22 cellular contexts compared by ENCODE assay signal in genomic region chr10:18094793-18095192, GRCh38. TPM values are rescaled to one million over a fixed set of nuclear protein-coding genes. Genes with fewer than 3 reads are reported as not detected.
"Had no signal": no experiment of that assay in that cellular context is flagged by ENCODE, and none has a peak within 500 bp of the region (broad histone marks: within the 10 kb centered on the region; RNA-seq: fewer than 3 reads in every experiment).

No MANE protein-coding gene starts in this region.

- H3K27me3 ChIP-seq: esophagus squamous epithelium, gastroesophageal sphincter, right lobe of liver, stomach, transverse colon had no signal

- H3K27ac Mint-ChIP-seq: dendritic cell treated with granulocyte-macrophage colony-stimulating factor and Interleukin-4, amounts not matched to agents 40 ng/mL and 50 ng/mL, for 4 days; effector memory CD8-positive, alpha-beta T cell; naive thymus-derived CD8-positive, alpha-beta T cell; stimulated activated memory B cell treated with anti-CD40 and anti-IgM and Interleukin-4, amounts not matched to agents 10 μg/mL and 1 μg/mL and 100 μg/mL, for 72 hours had no signal

- H3K9me3 Mint-ChIP-seq: dendritic cell treated with granulocyte-macrophage colony-stimulating factor and Interleukin-4, amounts not matched to agents 40 ng/mL and 50 ng/mL, for 4 days; stimulated activated memory B cell treated with anti-CD40 and anti-IgM and Interleukin-4, amounts not matched to agents 10 μg/mL and 1 μg/mL and 100 μg/mL, for 72 hours had no signal

- H3K36me3 Mint-ChIP-seq: naive thymus-derived CD8-positive, alpha-beta T cell; stimulated activated memory B cell treated with anti-CD40 and anti-IgM and Interleukin-4, amounts not matched to agents 10 μg/mL and 1 μg/mL and 100 μg/mL, for 72 hours had no signal

- DNase-seq: effector memory CD8-positive, alpha-beta T cell; esophagus squamous epithelium; foreskin fibroblast; glutamatergic neuron; islet precursor cell; mammary epithelial cell; mucosa of descending colon; naive thymus-derived CD8-positive, alpha-beta T cell; psoas muscle; retina; right lobe of liver; stimulated activated CD4-positive, alpha-beta T cell treated with anti-CD3 and anti-CD28 coated beads, Interleukin-4, amount 100 ng/mL, for 24 hours; stomach; substantia nigra; transverse colon had no signal

- H3K9me3 ChIP-seq: esophagus squamous epithelium, gastroesophageal sphincter, mucosa of descending colon, neutrophil, psoas muscle, right lobe of liver, stomach, thoracic aorta, transverse colon had no signal

- H3K4me3 Mint-ChIP-seq: dendritic cell treated with granulocyte-macrophage colony-stimulating factor and Interleukin-4, amounts not matched to agents 40 ng/mL and 50 ng/mL, for 4 days; effector memory CD8-positive, alpha-beta T cell; naive thymus-derived CD8-positive, alpha-beta T cell; stimulated activated memory B cell treated with anti-CD40 and anti-IgM and Interleukin-4, amounts not matched to agents 10 μg/mL and 1 μg/mL and 100 μg/mL, for 72 hours had no signal

- ATAC-seq: effector memory CD8-positive, alpha-beta T cell; gastroesophageal sphincter; left lobe of liver; mucosa of descending colon; naive thymus-derived CD8-positive, alpha-beta T cell; psoas muscle; right lobe of liver; stimulated activated memory B cell treated with anti-CD40 and anti-IgM and Interleukin-4, amounts not matched to agents 10 μg/mL and 1 μg/mL and 100 μg/mL, for 72 hours had no signal

- H3K4me3 ChIP-seq: esophagus squamous epithelium, gastroesophageal sphincter, mucosa of descending colon, psoas muscle, right lobe of liver, stomach, thoracic aorta, transverse colon had no signal

- H3K4me1 ChIP-seq: esophagus squamous epithelium, gastroesophageal sphincter, psoas muscle, right lobe of liver, stomach, transverse colon had no signal

- H3K27ac ChIP-seq: esophagus squamous epithelium, gastroesophageal sphincter, neutrophil, psoas muscle, right lobe of liver, stomach, thoracic aorta, transverse colon had no signal

- H3K4me1 Mint-ChIP-seq: naive thymus-derived CD8-positive, alpha-beta T cell; stimulated activated memory B cell treated with anti-CD40 and anti-IgM and Interleukin-4, amounts not matched to agents 10 μg/mL and 1 μg/mL and 100 μg/mL, for 72 hours had no signal

- H3K27me3 Mint-ChIP-seq: dendritic cell treated with granulocyte-macrophage colony-stimulating factor and Interleukin-4, amounts not matched to agents 40 ng/mL and 50 ng/mL, for 4 days; effector memory CD8-positive, alpha-beta T cell; stimulated activated memory B cell treated with anti-CD40 and anti-IgM and Interleukin-4, amounts not matched to agents 10 μg/mL and 1 μg/mL and 100 μg/mL, for 72 hours had no signal

- H3K36me3 ChIP-seq: esophagus squamous epithelium, gastroesophageal sphincter, neutrophil, right lobe of liver, stomach, thoracic aorta, transverse colon had no signal

RNA-seq across cellular contexts. Expression of gene CACNB2, which starts 45.4 kb away (rescaled TPM):
- total RNA-seq: epithelial cell of proximal tubule; naive thymus-derived CD8-positive, alpha-beta T cell had no signal
- polyA plus RNA-seq: mammary epithelial cell had no signal
